Comparison of ENCODE assay signal across 10 cellular contexts in the genomic region with DNA sequence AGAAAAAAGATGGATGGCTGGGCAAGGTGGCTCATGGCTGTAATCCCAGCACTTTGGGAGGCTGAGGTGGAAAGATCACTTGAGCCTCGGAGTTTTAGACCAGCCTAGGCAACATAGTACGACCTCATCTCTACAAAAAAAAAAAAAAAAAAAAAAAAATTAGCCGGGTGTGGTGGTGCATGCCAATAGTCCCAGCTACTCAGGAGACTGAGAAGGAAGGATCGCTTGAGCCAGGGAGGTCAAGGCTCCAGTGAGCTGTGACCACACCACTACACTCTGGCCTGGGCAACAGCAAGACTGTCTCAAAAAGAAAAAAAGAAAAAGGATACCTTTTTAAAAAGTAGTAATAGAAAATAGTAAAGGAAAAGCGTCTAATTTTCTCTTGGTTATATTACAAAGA. TPM values are rescaled to one million over a fixed set of nuclear protein-coding genes. Genes with fewer than 3 reads are reported as not detected.
DNase-seq lines count a peak whose midpoint lies in the region; ATAC-seq and TF ChIP-seq lines count a peak whose summit lies in the region.
"Had no signal": no experiment of that assay in that cellular context is flagged by ENCODE, and none has a peak within 500 bp of the region (broad histone marks: within the 10 kb centered on the region; RNA-seq: fewer than 3 reads in every experiment).

No MANE protein-coding gene starts in this region.

- H3K27me3 Mint-ChIP-seq in activated T-cell treated with anti-CD3 and anti-CD28 coated beads, Interleukin-2, amount 50 U/mL, for 72 hours (ENCODE audit: low read depth), result peaks cover 11% of the 10 kb centered on the region
- no peaks in the 10 kb centered on the region for H3K27me3 Mint-ChIP-seq in endodermal cell (ENCODE audit: insufficient read depth)

- no peak for ATAC-seq in activated T-cell treated with anti-CD3 and anti-CD28 coated beads, Interleukin-2, amount 50 U/mL, for 72 hours (replicated peaks in 1 of 2)
- ATAC-seq in GM19397 (IDR thresholded peaks at IDR 0.05; ENCODE audit: unreplicated experiment) (no peak), HG03469 (IDR thresholded peaks at IDR 0.05; ENCODE audit: unreplicated experiment) (no peak)

- POLR2A ChIA-PET in OCI-LY7 (lab: Charles Lee), result interaction anchor here (0.6 to 1.4 kb wide), 6 partner anchors 17 to 443 kb away, joined by 3 to 4 read pairs (median 3); no protein-coding TSS in a partner anchor

- H3K27ac ChIP-seq in OCI-LY7 (ENCODE audit: low read depth, low read length, poor library complexity, severe bottlenecking) (no peak overlapping the region), endodermal cell (ENCODE audit: low read depth, low read length) (no peak overlapping the region), stomach (peak overlapping the region in 3 of 5 donors; percentile 28 to 60 (median 58))

- no peak for TF ChIP-seq EP300 in stomach (IDR thresholded peaks at IDR 0.05)

- H3K4me2 ChIP-seq in OCI-LY7 (ENCODE audit: low read length), result peak overlapping the region; percentile 88

- BruUV-seq in OCI-LY7 (replicated peaks; lab: Mats Ljungman, UMichigan), result no TSS peak

- intact Hi-C loops in OCI-LY7 (cut with micrococcal nuclease; ENCODE audit: unreplicated experiment), result no loop called here
- intact Hi-C loops in stomach (cut with DNase I; ENCODE audit: low total_unique reads), result no loop called here

- H3K4me1 ChIP-seq in OCI-LY7 (ENCODE audit: insufficient read depth, low read length, poor library complexity, severe bottlenecking) (peaks cover 35% of the 10 kb centered on the region), endodermal cell (ENCODE audit: control insufficient read depth, insufficient read depth, low read length) (no peaks in the 10 kb centered on the region), stomach (peaks cover 13 to 79% (median 45%) of the 10 kb centered on the region in 4 donors)

- no peak for DNase-seq in activated T-cell treated with anti-CD3 and anti-CD28 coated beads, Interleukin-2, amount 50 U/mL, for 72 hours
- DNase-seq in activated T-cell treated with anti-CD3 and anti-CD28 coated beads, Interleukin-2, amount 50 U/mL, for 1 hour, result no peak
- no peak for DNase-seq in OCI-LY7 (ENCODE audit: low spot score)
- no peak for DNase-seq in endodermal cell
- no peak for DNase-seq in stomach
- DNase-seq in NCI-H526 (lab: John Stamatoyannopoulos, UW), result no peak
- DNase-seq: NCI-H2081; stimulated activated CD4-positive, alpha-beta T cell treated with anti-CD3 and anti-CD28 coated beads, Interleukin-4, amount 100 ng/mL, for 4 hours had no signal

- H3K27ac Mint-ChIP-seq in activated T-cell treated with anti-CD3 and anti-CD28 coated beads, Interleukin-2, amount 50 U/mL, for 72 hours, result peak overlapping the region; percentile 93
- peak overlapping the region; percentile 67 for H3K27ac Mint-ChIP-seq in endodermal cell

- peaks cover 76% of the 10 kb centered on the region for H3K79me2 ChIP-seq in OCI-LY7 (ENCODE audit: insufficient read depth, low read depth, low read length)

- H4K20me1 ChIP-seq in OCI-LY7 (ENCODE audit: insufficient read depth, low read length), result no peaks in the 10 kb centered on the region; the same call in 1 of the 2 replicates

- CTCF ChIA-PET in OCI-LY7 (lab: Charles Lee; ENCODE audit: unreplicated experiment), result interaction anchor here (0.8 kb wide), 1 partner anchor 21 kb away, joined by 3 read pairs; no protein-coding TSS in a partner anchor

- TF ChIP-seq CTCF in OCI-LY7 (conservative IDR thresholded peaks at IDR 0.05; ENCODE audit: low read length) (no peak), endodermal cell (conservative IDR thresholded peaks at IDR 0.05) (no peak), stomach (IDR thresholded peaks at IDR 0.05) (no peak)

- H3K36me3 ChIP-seq in OCI-LY7 (ENCODE audit: insufficient read depth, low read length), result no peaks in the 10 kb centered on the region
- H3K36me3 ChIP-seq in endodermal cell (ENCODE audit: control insufficient read depth, insufficient read depth, low read length), result no peaks in the 10 kb centered on the region
- H3K36me3 ChIP-seq in stomach, result no peaks in the 10 kb centered on the region

- H3K4me3 ChIP-seq in OCI-LY7 (ENCODE audit: low read depth, low read length, poor library complexity, severe bottlenecking) (no peak overlapping the region), endodermal cell (ENCODE audit: low read length) (no peak overlapping the region), stomach (no peak overlapping the region)

- no peak overlapping the region for H2AFZ ChIP-seq in OCI-LY7 (ENCODE audit: low read length)

- no peak overlapping the region for H3K9ac ChIP-seq in endodermal cell (ENCODE audit: extremely low read depth, low read length, poor library complexity, severe bottlenecking)

- H3K4me1 Mint-ChIP-seq in activated T-cell treated with anti-CD3 and anti-CD28 coated beads, Interleukin-2, amount 50 U/mL, for 72 hours (ENCODE audit: low read depth), result peaks cover 65% of the 10 kb centered on the region
- peaks cover 10% of the 10 kb centered on the region for H3K4me1 Mint-ChIP-seq in endodermal cell

- H3K9me3 ChIP-seq in OCI-LY7 (ENCODE audit: low read length), result no peaks in the 10 kb centered on the region
- H3K9me3 ChIP-seq in endodermal cell (ENCODE audit: control insufficient read depth, low read length), result no peaks in the 10 kb centered on the region
- no peaks in the 10 kb centered on the region for H3K9me3 ChIP-seq in stomach

- no peak for TF ChIP-seq POLR2A in stomach (IDR thresholded peaks at IDR 0.05)

- 83 to 100% methylated on average over 1 to 3 of the region's 5 CpGs for WGBS in endodermal cell (ENCODE audit: insufficient coverage in 1 of 2, insufficient read length in 1 of 2), 2 experiments
- WGBS in stomach, 5 donors, result 50 to 64% (median 60%) methylated on average over 5 of the region's 5 CpGs

- no peaks in the 10 kb centered on the region for H3K9me2 ChIP-seq in OCI-LY7 (ENCODE audit: insufficient read depth, low read length)

- H3K36me3 Mint-ChIP-seq in activated T-cell treated with anti-CD3 and anti-CD28 coated beads, Interleukin-2, amount 50 U/mL, for 72 hours (ENCODE audit: insufficient read depth in 2 of 2), result peaks cover 0 to 2% of the 10 kb centered on the region in 2 donors
- peaks cover 2% of the 10 kb centered on the region for H3K36me3 Mint-ChIP-seq in endodermal cell (ENCODE audit: low read depth)

- H3K4me3 Mint-ChIP-seq in activated T-cell treated with anti-CD3 and anti-CD28 coated beads, Interleukin-2, amount 50 U/mL, for 72 hours, result peak overlapping the region; percentile 70 to 74
- no peak overlapping the region for H3K4me3 Mint-ChIP-seq in endodermal cell

- H3K9me3 Mint-ChIP-seq in activated T-cell treated with anti-CD3 and anti-CD28 coated beads, Interleukin-2, amount 50 U/mL, for 72 hours, result no peaks in the 10 kb centered on the region
- no peaks in the 10 kb centered on the region for H3K9me3 Mint-ChIP-seq in endodermal cell

- H3K27me3 ChIP-seq in endodermal cell (ENCODE audit: control insufficient read depth, insufficient read depth, low read length, poor library complexity, severe bottlenecking) (no peaks in the 10 kb centered on the region), stomach (no peaks in the 10 kb centered on the region)

RNA-seq across cellular contexts. Expression of a gene that starts 20.7 kb away (rescaled TPM):
- 10 to 100 TPM in 1 of 2 donors, 1 to 10 TPM in 1; 8.3 to 13.2 TPM for total RNA-seq in activated T-cell treated with anti-CD3 and anti-CD28 coated beads, Interleukin-2, amount 50 U/mL, for 72 hours
- total RNA-seq in OCI-LY7 (2014; rRNA removed; shearing (Covaris generic)), result 35.4 and 36.8 TPM in 2 replicates
- total RNA-seq in OCI-LY7 (2022), result 69.7 and 81.0 TPM in 2 replicates
- 10 to 100 TPM; 42.6 to 60.0 TPM for total RNA-seq in endodermal cell
- polyA plus RNA-seq in endodermal cell (2013, experiment 1 of 2), result 15.5 TPM
- polyA plus RNA-seq in endodermal cell (2013, experiment 2 of 2), result 19.1 TPM
- 10 to 100 TPM; 31.3 to 89.3 (median 46.9) TPM for total RNA-seq in stomach
- polyA plus RNA-seq in stomach, result 10 to 100 TPM; 16.4 to 21.5 (median 17.1) TPM

Comparison
In these comparisons a context has a peak if more than half of its experiments do, and no peak if none do; other contexts are left out.
1. H3K27ac ChIP-seq: peak in stomach (3 of 5); none in OCI-LY7 (single experiment) and endodermal cell (single experiment).